14 cellular contexts compared by ENCODE assay signal in the genomic region with DNA sequence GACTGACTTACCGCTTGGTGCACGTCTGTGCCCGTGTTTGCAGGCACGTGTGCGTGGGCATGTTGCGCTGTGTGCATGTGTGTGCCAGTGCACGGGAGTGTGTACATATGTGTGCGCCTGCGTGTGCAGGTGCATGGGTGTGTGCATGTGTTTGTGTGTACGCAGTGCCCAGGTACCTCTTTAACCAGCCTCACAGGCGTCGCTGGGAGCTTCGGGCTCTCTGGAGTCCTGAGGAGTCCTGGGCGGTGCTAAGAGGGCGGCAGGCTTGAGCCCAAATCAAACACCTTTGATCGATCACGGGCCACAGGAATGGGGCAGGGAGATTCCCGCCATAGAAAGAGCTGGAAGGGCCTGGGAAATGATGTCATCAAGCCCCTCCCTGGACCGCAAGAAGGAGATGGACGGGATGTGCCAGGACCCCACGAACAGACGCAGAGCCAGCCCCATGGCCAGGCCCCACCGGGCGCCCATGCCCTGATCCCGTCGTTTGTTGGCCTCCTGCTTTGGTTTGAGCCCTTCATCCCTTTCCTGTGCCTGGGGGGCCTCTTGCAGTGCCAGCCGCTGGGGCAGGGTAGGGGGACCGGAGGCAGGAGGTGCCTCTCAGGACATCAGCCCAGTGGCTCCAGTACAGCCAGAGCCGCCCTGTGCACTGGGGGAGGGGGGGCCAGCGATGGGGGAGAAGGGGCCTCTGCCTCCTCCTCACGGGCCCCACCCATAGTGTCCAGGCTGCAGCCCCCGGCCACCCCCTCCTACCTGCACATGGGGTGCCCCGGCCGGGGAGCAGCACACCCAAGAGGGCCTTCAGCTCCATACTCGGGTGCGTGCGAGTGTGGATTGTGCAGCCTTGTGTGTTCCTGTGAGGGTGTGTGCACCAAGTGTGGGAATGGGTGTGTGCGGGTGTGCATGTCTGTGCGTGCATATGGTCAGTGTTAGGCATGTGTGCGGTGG.
"Had no signal": no experiment of that assay in that cellular context is flagged by ENCODE, and none has a peak within 500 bp of the region (broad histone marks: within the 10 kb centered on the region; RNA-seq: fewer than 3 reads in every experiment).

No MANE protein-coding gene starts in this region.

- H3K9me3 ChIP-seq: esophagus squamous epithelium, psoas muscle, right lobe of liver, thoracic aorta, uterus had no signal

- DNase-seq: activated CD4-positive, alpha-beta memory T cell treated with anti-CD3 and anti-CD28 coated beads for 36 hours; activated naive CD4-positive, alpha-beta T cell treated with Interleukin-2 at 50 U/mL for 16 hours; activated naive CD8-positive, alpha-beta T cell treated with anti-CD3 and anti-CD28 coated beads, Interleukin-2, amount 50 U/mL, for 24 hours; esophagus squamous epithelium; foreskin fibroblast; naive B cell; stimulated activated CD4-positive, alpha-beta T cell treated with anti-CD3 and anti-CD28 coated beads, Interleukin-2, amount 100 ng/mL, for 24 hours had no signal

- H3K9me3 Mint-ChIP-seq: activated CD4-positive, alpha-beta memory T cell treated with anti-CD3 and anti-CD28 coated beads for 36 hours; activated naive CD8-positive, alpha-beta T cell treated with anti-CD3 and anti-CD28 coated beads, Interleukin-2, amount 50 U/mL, for 24 hours; mesothelial cell of epicardium; stimulated activated naive CD8-positive, alpha-beta T cell treated with anti-CD3 and anti-CD28 coated beads, Interleukin-15, Interleukin-2, amounts not matched to agents 100 ng/mL and 50 ng/mL, for 24 hours had no signal

- H3K36me3 Mint-ChIP-seq: activated CD4-positive, alpha-beta memory T cell treated with anti-CD3 and anti-CD28 coated beads for 36 hours had no signal

- H3K4me3 ChIP-seq: esophagus squamous epithelium, psoas muscle, right lobe of liver, thoracic aorta, uterus had no signal

- H3K27ac ChIP-seq: esophagus squamous epithelium, psoas muscle, right lobe of liver, thoracic aorta, uterus had no signal

- H3K36me3 ChIP-seq: esophagus squamous epithelium, right lobe of liver, thoracic aorta, uterus had no signal

- H3K27ac Mint-ChIP-seq: activated CD4-positive, alpha-beta memory T cell treated with anti-CD3 and anti-CD28 coated beads for 36 hours; activated naive CD8-positive, alpha-beta T cell treated with anti-CD3 and anti-CD28 coated beads, Interleukin-2, amount 50 U/mL, for 24 hours; mesothelial cell of epicardium; naive B cell; stimulated activated naive CD8-positive, alpha-beta T cell treated with anti-CD3 and anti-CD28 coated beads, Interleukin-15, Interleukin-2, amounts not matched to agents 100 ng/mL and 50 ng/mL, for 24 hours had no signal

- H3K27me3 ChIP-seq: right lobe of liver, uterus had no signal

- H3K4me1 Mint-ChIP-seq: activated naive CD8-positive, alpha-beta T cell treated with anti-CD3 and anti-CD28 coated beads, Interleukin-2, amount 50 U/mL, for 24 hours had no signal

- H3K4me3 Mint-ChIP-seq: activated CD4-positive, alpha-beta memory T cell treated with anti-CD3 and anti-CD28 coated beads for 36 hours; activated naive CD8-positive, alpha-beta T cell treated with anti-CD3 and anti-CD28 coated beads, Interleukin-2, amount 50 U/mL, for 24 hours; mesothelial cell of epicardium; stimulated activated naive CD8-positive, alpha-beta T cell treated with anti-CD3 and anti-CD28 coated beads, Interleukin-15, Interleukin-2, amounts not matched to agents 100 ng/mL and 50 ng/mL, for 24 hours had no signal

- ATAC-seq: activated CD4-positive, CD25-positive, alpha-beta regulatory T cell treated with anti-CD3 and anti-CD28 coated beads, Interleukin-2, amount 50 U/mL, for 24 hours; activated naive CD8-positive, alpha-beta T cell treated with anti-CD3 and anti-CD28 coated beads, Interleukin-2, amount 50 U/mL, for 24 hours; psoas muscle had no signal
